In genomic region chr10:13586676-13587355, GRCh38 we compare ENCODE assay signal across 2 cellular contexts.
TF ChIP-seq lines count a peak whose summit lies in the region.

Gene PRPF18, plus strand, starts transcription at chr10:13586965. Its CDS starts 122 bp downstream, at chr10:13587087.

TF ChIP-seq in IMR-90, 13 proteins besides CTCF, POLR2A, EP300 and RAD21:
- TF ChIP-seq SMC3 (IDR thresholded peaks at IDR 0.05; ENCODE audit: low read depth, low read length) = peak; percentile 53
- TF ChIP-seq MXI1 (IDR thresholded peaks at IDR 0.05; ENCODE audit: borderline replicate concordance, low read depth, low read length) = 0 out of 2 replicates have a peak, but pooled peaks have one; percentile 13
- no peak for TF ChIP-seq ELK1 (IDR thresholded peaks at IDR 0.05; ENCODE audit: borderline replicate concordance, low read depth, low read length)
- no peak for TF ChIP-seq CEBPB (IDR thresholded peaks at IDR 0.05; ENCODE audit: low read depth, low read length)
- no peak for TF ChIP-seq FOS (IDR thresholded peaks at IDR 0.05; ENCODE audit: low read depth, low read length)
- TF ChIP-seq CHD1 (IDR thresholded peaks at IDR 0.05; ENCODE audit: low read depth, low read length) = no peak
- TF ChIP-seq RFX5 (IDR thresholded peaks at IDR 0.05; ENCODE audit: low read depth, low read length) = no peak
- TF ChIP-seq MAZ (IDR thresholded peaks at IDR 0.05; ENCODE audit: borderline replicate concordance, low read depth, low read length) = no peak; the same call in 1 of the 2 replicates
- TF ChIP-seq USF2 (IDR thresholded peaks at IDR 0.05; ENCODE audit: low read depth, low read length) = no peak

TF ChIP-seq in endothelial cell of umbilical vein, 7 proteins besides CTCF, POLR2A, EP300 and RAD21:
- TF ChIP-seq MYC (IDR thresholded peaks at IDR 0.05; ENCODE audit: low read depth, low read length) (no peak), POLR2AphosphoS5 (IDR thresholded peaks at IDR 0.05; ENCODE audit: insufficient read depth, low read depth, low read length) (peak; percentile 72)
